In genomic region chr2:98614024-98614739, GRCh38 we compare ENCODE assay signal across 28 cellular contexts. TPM values are rescaled to one million over a fixed set of nuclear protein-coding genes. Genes with fewer than 3 reads are reported as not detected.
A peak's percentile ranks its signal among the peaks of the same experiment; 100 is the strongest.
DNase-seq lines count a peak whose midpoint lies in the region; ATAC-seq and TF ChIP-seq lines count a peak whose summit lies in the region.
"Had no signal": no experiment of that assay in that cellular context is flagged by ENCODE, and none has a peak within 500 bp of the region (broad histone marks: within the 10 kb centered on the region; RNA-seq: fewer than 3 reads in every experiment).

No MANE protein-coding gene starts in this region.

- H3K9me3 ChIP-seq in heart right ventricle, result no peaks in the 10 kb centered on the region
- H3K9me3 ChIP-seq: esophagus muscularis mucosa, neutrophil, SJSA1 had no signal

- no peaks in the 10 kb centered on the region for H3K9me3 Mint-ChIP-seq in T-helper 2 cell treated with Interferon-gamma antibody and Interleukin-4, amounts not matched to agents 5 μg/mL and 100 μg/mL, for 36 hours
- no peaks in the 10 kb centered on the region for H3K9me3 Mint-ChIP-seq in dendritic cell treated with granulocyte-macrophage colony-stimulating factor and Interleukin-4, amounts not matched to agents 40 ng/mL and 50 ng/mL, for 4 days
- H3K9me3 Mint-ChIP-seq in chondrocyte (ENCODE audit: low read depth), result no peaks in the 10 kb centered on the region
- H3K9me3 Mint-ChIP-seq: stimulated activated memory B cell treated with anti-CD40 and anti-IgM and Interleukin-4, amounts not matched to agents 10 μg/mL and 1 μg/mL and 100 μg/mL, for 72 hours had no signal

- peak overlapping the region; percentile 5 for H3K27ac Mint-ChIP-seq in T-helper 2 cell treated with Interferon-gamma antibody and Interleukin-4, amounts not matched to agents 5 μg/mL and 100 μg/mL, for 36 hours
- H3K27ac Mint-ChIP-seq in dendritic cell treated with granulocyte-macrophage colony-stimulating factor and Interleukin-4, amounts not matched to agents 40 ng/mL and 50 ng/mL, for 4 days, result peak overlapping the region; percentile 28
- H3K27ac Mint-ChIP-seq in chondrocyte (ENCODE audit: unreplicated experiment), result no peak overlapping the region
- H3K27ac Mint-ChIP-seq: stimulated activated memory B cell treated with anti-CD40 and anti-IgM and Interleukin-4, amounts not matched to agents 10 μg/mL and 1 μg/mL and 100 μg/mL, for 72 hours had no signal

- peaks cover 54% of the 10 kb centered on the region for H3K36me3 Mint-ChIP-seq in T-helper 2 cell treated with Interferon-gamma antibody and Interleukin-4, amounts not matched to agents 5 μg/mL and 100 μg/mL, for 36 hours (ENCODE audit: low read depth)
- H3K36me3 Mint-ChIP-seq in dendritic cell treated with granulocyte-macrophage colony-stimulating factor and Interleukin-4, amounts not matched to agents 40 ng/mL and 50 ng/mL, for 4 days (ENCODE audit: low read depth), result peaks cover 88% of the 10 kb centered on the region
- H3K36me3 Mint-ChIP-seq in chondrocyte (ENCODE audit: low read depth), result peaks cover 41% of the 10 kb centered on the region

- peak; percentile 10 for ATAC-seq in Right ventricle myocardium inferior
- ATAC-seq in heart right ventricle, result no peak
- no peak for ATAC-seq in GM21526 (IDR thresholded peaks at IDR 0.05; ENCODE audit: low FRiP score, unreplicated experiment)
- ATAC-seq: left cardiac atrium; sciatic nerve; stimulated activated memory B cell treated with anti-CD40 and anti-IgM and Interleukin-4, amounts not matched to agents 10 μg/mL and 1 μg/mL and 100 μg/mL, for 72 hours had no signal

- TF ChIP-seq CTCF in heart right ventricle (IDR thresholded peaks at IDR 0.05), result no peak
- TF ChIP-seq CTCF in chondrocyte (IDR thresholded peaks at IDR 0.05), result no peak

- no peak overlapping the region for H3K4me3 Mint-ChIP-seq in T-helper 2 cell treated with Interferon-gamma antibody and Interleukin-4, amounts not matched to agents 5 μg/mL and 100 μg/mL, for 36 hours
- no peak overlapping the region for H3K4me3 Mint-ChIP-seq in dendritic cell treated with granulocyte-macrophage colony-stimulating factor and Interleukin-4, amounts not matched to agents 40 ng/mL and 50 ng/mL, for 4 days
- H3K4me3 Mint-ChIP-seq in chondrocyte (ENCODE audit: unreplicated experiment), result no peak overlapping the region
- H3K4me3 Mint-ChIP-seq: stimulated activated memory B cell treated with anti-CD40 and anti-IgM and Interleukin-4, amounts not matched to agents 10 μg/mL and 1 μg/mL and 100 μg/mL, for 72 hours had no signal

- H3K27me3 Mint-ChIP-seq in T-helper 2 cell treated with Interferon-gamma antibody and Interleukin-4, amounts not matched to agents 5 μg/mL and 100 μg/mL, for 36 hours (ENCODE audit: low read depth), result no peaks in the 10 kb centered on the region
- H3K27me3 Mint-ChIP-seq in dendritic cell treated with granulocyte-macrophage colony-stimulating factor and Interleukin-4, amounts not matched to agents 40 ng/mL and 50 ng/mL, for 4 days, result no peaks in the 10 kb centered on the region
- no peaks in the 10 kb centered on the region for H3K27me3 Mint-ChIP-seq in chondrocyte (ENCODE audit: low read depth)
- H3K27me3 Mint-ChIP-seq: stimulated activated memory B cell treated with anti-CD40 and anti-IgM and Interleukin-4, amounts not matched to agents 10 μg/mL and 1 μg/mL and 100 μg/mL, for 72 hours had no signal

- H3K27me3 ChIP-seq in heart right ventricle, result no peaks in the 10 kb centered on the region
- H3K27me3 ChIP-seq: esophagus muscularis mucosa, neutrophil, SJSA1 had no signal

- 91 to 93% methylated on average over 9 of the region's 9 CpGs for WGBS in heart right ventricle, 2 donors

- peaks cover 6 to 27% (median 25%) of the 10 kb centered on the region in 9 donors for H3K4me1 ChIP-seq in heart right ventricle

- peaks cover 0 to 96% (median 55%) of the 10 kb centered on the region in 9 donors for H3K36me3 ChIP-seq in heart right ventricle

- no peak overlapping the region for H3K4me3 ChIP-seq in heart right ventricle
- H3K4me3 ChIP-seq: esophagus muscularis mucosa, SJSA1 had no signal

- H3K27ac ChIP-seq in heart right ventricle, result no peak overlapping the region
- H3K27ac ChIP-seq: esophagus muscularis mucosa, HL-60, neutrophil, SJSA1 had no signal

- peaks cover 45% of the 10 kb centered on the region for H3K4me1 Mint-ChIP-seq in T-helper 2 cell treated with Interferon-gamma antibody and Interleukin-4, amounts not matched to agents 5 μg/mL and 100 μg/mL, for 36 hours (ENCODE audit: low read depth)
- peaks cover 40% of the 10 kb centered on the region for H3K4me1 Mint-ChIP-seq in dendritic cell treated with granulocyte-macrophage colony-stimulating factor and Interleukin-4, amounts not matched to agents 40 ng/mL and 50 ng/mL, for 4 days (ENCODE audit: low read depth)
- peaks cover 25% of the 10 kb centered on the region for H3K4me1 Mint-ChIP-seq in chondrocyte (ENCODE audit: low read depth)

- no peak for DNase-seq in T-helper 2 cell treated with Interferon-gamma antibody and Interleukin-4, amounts not matched to agents 5 μg/mL and 100 μg/mL, for 36 hours (ENCODE audit: low spot score)
- DNase-seq in T-helper 2 cell (no peak), Right ventricle myocardium inferior (ENCODE audit: missing footprints) (no peak), heart right ventricle (no peak), chondrocyte (ENCODE audit: low spot score) (no peak), AML-193 (lab: John Stamatoyannopoulos, UW) (no peak)
- DNase-seq: 8988T; activated naive CD4-positive, alpha-beta T cell; aorta; cortex of kidney; DMS153; foreskin melanocyte; Karpas-422; left cardiac atrium; MV-4-11; NCI-H146; NCI-H446; NCI-H774; stimulated activated CD4-positive, alpha-beta T cell treated with anti-CD3 and anti-CD28 coated beads, Interleukin-12 subunit alpha, Interleukin-12 subunit beta, amount 100 ng/mL, for 4 hours; stimulated activated CD4-positive, alpha-beta T cell treated with anti-CD3 and anti-CD28 coated beads, Interleukin-4, amount 100 ng/mL, for 1 hour had no signal

- intact Hi-C loops in Right ventricle myocardium inferior (cut with DNase I), result no loop called here
- intact Hi-C loops in heart right ventricle (cut with DNase I), result no loop called here
- intact Hi-C loops in dendritic cell treated with granulocyte-macrophage colony-stimulating factor and Interleukin-4, amounts not matched to agents 40 ng/mL and 50 ng/mL, for 4 days (cut with micrococcal nuclease), result no loop called here

RNA-seq across cellular contexts. Expression of gene UNC50, which starts 5.8 kb away (rescaled TPM):
- total RNA-seq in Right ventricle myocardium inferior (27.9 TPM), heart right ventricle (10 to 100 TPM; 21.3 to 34.2 (median 25.3) TPM), chondrocyte (41.8 to 49.9 TPM (median 43.5 TPM) in 3 replicates)
- polyA plus RNA-seq in heart right ventricle, result 10 to 100 TPM; 30.4 to 58.4 TPM

RNA-seq across cellular contexts. Expression of gene COA5, which starts 5.9 kb away (rescaled TPM):
- total RNA-seq in Right ventricle myocardium inferior (25.6 TPM), heart right ventricle (10 to 100 TPM; 20.2 to 33.8 (median 26.0) TPM), chondrocyte (16.7 to 25.9 TPM (median 19.4 TPM) in 3 replicates)
- polyA plus RNA-seq in heart right ventricle, result 10 to 100 TPM; 22.6 to 61.2 TPM
